25 cellular contexts compared by ENCODE assay signal in the genomic region with DNA sequence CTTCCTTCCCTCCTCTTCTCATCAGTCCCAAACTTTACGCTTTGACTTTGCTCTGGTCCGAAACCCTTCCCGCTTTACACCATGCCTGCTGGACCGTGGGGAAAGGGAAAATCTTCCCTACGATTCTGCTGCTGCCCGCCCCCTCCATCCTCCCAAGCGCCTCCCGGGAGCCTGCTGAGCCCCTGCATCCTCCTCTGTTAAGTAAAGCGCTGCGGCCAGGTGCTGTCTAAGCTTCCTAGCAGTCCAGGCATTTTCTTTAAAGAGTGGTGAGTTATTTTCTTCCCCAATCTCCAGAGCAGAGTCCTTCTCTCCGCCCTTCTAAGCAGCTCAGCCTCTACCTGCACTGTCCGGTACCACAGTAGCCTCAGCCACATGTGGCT.
"Had no signal": no experiment of that assay in that cellular context is flagged by ENCODE, and none has a peak within 500 bp of the region (broad histone marks: within the 10 kb centered on the region; RNA-seq: fewer than 3 reads in every experiment).

No MANE protein-coding gene starts in this region.

- H3K9ac ChIP-seq: parathyroid adenoma had no signal

- H3K27ac Mint-ChIP-seq: activated CD4-positive, alpha-beta T cell treated with anti-CD3 and anti-CD28 coated beads, Interleukin-2, amount 10 ng/mL, durations not matched to agents 7 days and 5 days; activated CD8-positive, alpha-beta T cell treated with anti-CD3 and anti-CD28 coated beads, Interleukin-2, amount 10 ng/mL, durations not matched to agents 7 days and 5 days; activated naive CD8-positive, alpha-beta T cell treated with anti-CD3 and anti-CD28 coated beads, Interleukin-2, amount 50 U/mL, for 24 hours; activated T-helper 1 cell treated with anti-CD3 and anti-CD28 coated beads, Interleukin-12 subunit alpha, Interleukin-12 subunit beta, Interleukin-2, Interleukin-4 antibody, amounts not matched to agents 30 ng/mL and 10 ng/mL and 1 ng/mL, durations not matched to agents 14 hours and 24 hours and 36 hours; immature natural killer cell; naive thymus-derived CD8-positive, alpha-beta T cell; T-cell; T-helper 2 cell treated with Interferon-gamma antibody and Interleukin-4, amounts not matched to agents 5 μg/mL and 100 μg/mL, for 36 hours had no signal

- H3K79me2 ChIP-seq: hepatocyte, parathyroid adenoma had no signal

- H3K36me3 ChIP-seq: vagina had no signal

- H3K4me3 Mint-ChIP-seq: activated CD4-positive, alpha-beta T cell treated with anti-CD3 and anti-CD28 coated beads, Interleukin-2, amount 10 ng/mL, durations not matched to agents 7 days and 5 days; activated CD8-positive, alpha-beta T cell treated with anti-CD3 and anti-CD28 coated beads, Interleukin-2, amount 10 ng/mL, durations not matched to agents 7 days and 5 days; activated naive CD8-positive, alpha-beta T cell treated with anti-CD3 and anti-CD28 coated beads, Interleukin-2, amount 50 U/mL, for 24 hours; activated T-helper 1 cell treated with anti-CD3 and anti-CD28 coated beads, Interleukin-12 subunit alpha, Interleukin-12 subunit beta, Interleukin-2, Interleukin-4 antibody, amounts not matched to agents 30 ng/mL and 10 ng/mL and 1 ng/mL, durations not matched to agents 14 hours and 24 hours and 36 hours; central memory CD8-positive, alpha-beta T cell; immature natural killer cell; naive thymus-derived CD8-positive, alpha-beta T cell; stimulated activated naive CD8-positive, alpha-beta T cell treated with anti-CD3 and anti-CD28 coated beads, Interleukin-15, amount 100 ng/mL, for 72 hours; T-cell; T-helper 2 cell treated with Interferon-gamma antibody and Interleukin-4, amounts not matched to agents 5 μg/mL and 100 μg/mL, for 36 hours had no signal

- H3K4me2 ChIP-seq: hepatocyte had no signal

- H3K4me1 Mint-ChIP-seq: activated CD4-positive, alpha-beta T cell treated with anti-CD3 and anti-CD28 coated beads, Interleukin-2, amount 10 ng/mL, durations not matched to agents 7 days and 5 days; activated naive CD8-positive, alpha-beta T cell treated with anti-CD3 and anti-CD28 coated beads, Interleukin-2, amount 50 U/mL, for 24 hours; central memory CD8-positive, alpha-beta T cell; immature natural killer cell; stimulated activated naive CD8-positive, alpha-beta T cell treated with anti-CD3 and anti-CD28 coated beads, Interleukin-15, amount 100 ng/mL, for 72 hours; T-cell had no signal

- H3K36me3 Mint-ChIP-seq: immature natural killer cell, T-cell had no signal

- H3K4me1 ChIP-seq: parathyroid adenoma, vagina had no signal

- H3K4me3 ChIP-seq: hepatocyte, lung, skin epidermis, vagina had no signal

- H2AFZ ChIP-seq: hepatocyte, parathyroid adenoma had no signal

- DNase-seq: activated CD4-positive, alpha-beta T cell treated with anti-CD3 and anti-CD28 coated beads, Interleukin-2, amount 10 ng/mL, durations not matched to agents 7 days and 5 days; activated CD4-positive, CD25-positive, alpha-beta regulatory T cell treated with anti-CD3 and anti-CD28 coated beads, Interleukin-2, amount 50 U/mL, for 72 hours; activated CD8-positive, alpha-beta T cell treated with anti-CD3 and anti-CD28 coated beads, Interleukin-2, amount 10 ng/mL, durations not matched to agents 7 days and 5 days; activated gamma-delta T cell; activated naive CD4-positive, alpha-beta T cell treated with anti-CD3 and anti-CD28 coated beads, Interleukin-2, amount 50 U/mL, for 16 hours; activated naive CD8-positive, alpha-beta T cell treated with anti-CD3 and anti-CD28 coated beads, Interleukin-2, amount 50 U/mL, for 24 hours; cortex of kidney; erythroblast; foreskin melanocyte; immature natural killer cell; naive thymus-derived CD8-positive, alpha-beta T cell; stimulated activated CD4-positive, alpha-beta T cell treated with anti-CD3 and anti-CD28 coated beads, Interleukin-1b, Interleukin-23, amount 100 ng/mL, for 48 hours; stimulated activated naive CD8-positive, alpha-beta T cell treated with anti-CD3 and anti-CD28 coated beads, Interleukin-15, amount 100 ng/mL, for 72 hours; T-cell; trophoblast cell had no signal

- H3K27me3 ChIP-seq: hepatocyte, vagina had no signal

- H3K27ac ChIP-seq: hepatocyte, parathyroid adenoma, skin epidermis, vagina, VCaP had no signal

- ATAC-seq: activated CD8-positive, alpha-beta T cell treated with anti-CD3 and anti-CD28 coated beads, Interleukin-2, amount 10 ng/mL, durations not matched to agents 7 days and 5 days; activated naive CD8-positive, alpha-beta T cell treated with anti-CD3 and anti-CD28 coated beads, Interleukin-2, amount 50 U/mL, for 24 hours; left lobe of liver; naive thymus-derived CD8-positive, alpha-beta T cell; T-cell had no signal

- H3K9me3 ChIP-seq: vagina had no signal

- H3K9me3 Mint-ChIP-seq: activated naive CD8-positive, alpha-beta T cell treated with anti-CD3 and anti-CD28 coated beads, Interleukin-2, amount 50 U/mL, for 24 hours had no signal
